In the genomic region with DNA sequence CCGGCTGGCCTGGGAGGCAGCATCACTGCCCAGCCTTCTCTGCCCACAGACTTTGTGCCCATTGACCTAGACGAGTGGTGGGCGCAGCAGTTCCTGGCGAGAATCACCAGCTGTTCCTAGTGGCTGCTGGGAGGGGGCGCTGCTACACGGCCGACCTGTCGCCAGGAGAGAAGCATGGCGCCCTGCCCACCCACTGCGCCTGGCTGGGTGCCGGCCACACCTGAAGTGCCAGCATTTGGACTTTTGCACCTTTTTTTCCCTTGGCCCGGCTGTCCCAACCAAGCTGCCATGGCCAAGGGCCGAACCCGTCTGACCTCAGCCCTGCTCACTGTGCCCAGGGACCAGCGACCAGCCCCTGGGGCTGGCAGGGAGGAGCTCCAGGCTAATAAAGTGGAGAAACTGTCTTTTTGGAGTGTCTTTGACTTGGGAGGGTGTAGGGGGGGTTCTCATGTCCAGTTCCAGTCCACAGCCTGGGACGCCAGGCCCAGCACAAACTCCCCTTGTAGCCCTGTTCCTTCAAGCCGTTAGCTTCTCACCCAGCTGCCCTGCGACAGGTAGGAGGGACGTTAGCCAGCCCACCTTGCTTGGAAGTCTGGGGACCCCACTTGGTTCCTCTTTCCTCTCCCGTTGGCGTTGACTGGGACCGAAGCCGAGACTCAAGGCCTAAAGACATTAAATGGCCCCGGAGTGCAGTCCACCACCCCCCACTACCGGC, we compare ENCODE assay signal across 1 cellular context.
TF ChIP-seq lines count a peak whose summit lies in the region.

No MANE protein-coding gene starts in this region.

TF ChIP-seq in HepG2, 621 proteins besides CTCF, POLR2A, EP300 and RAD21 (continued from another document):
- no peak for TF ChIP-seq ZBTB25 (CRISPR knock-in tag; IDR thresholded peaks at IDR 0.05)
- no peak for TF ChIP-seq HOXA7 (CRISPR knock-in tag; IDR thresholded peaks at IDR 0.05)
- TF ChIP-seq KDM3A (CRISPR knock-in tag; IDR thresholded peaks at IDR 0.05; ENCODE audit: low read depth) = no peak
- TF ChIP-seq ETV5 (CRISPR knock-in tag; IDR thresholded peaks at IDR 0.05; ENCODE audit: borderline replicate concordance) = no peak
- TF ChIP-seq, protein P1, sequence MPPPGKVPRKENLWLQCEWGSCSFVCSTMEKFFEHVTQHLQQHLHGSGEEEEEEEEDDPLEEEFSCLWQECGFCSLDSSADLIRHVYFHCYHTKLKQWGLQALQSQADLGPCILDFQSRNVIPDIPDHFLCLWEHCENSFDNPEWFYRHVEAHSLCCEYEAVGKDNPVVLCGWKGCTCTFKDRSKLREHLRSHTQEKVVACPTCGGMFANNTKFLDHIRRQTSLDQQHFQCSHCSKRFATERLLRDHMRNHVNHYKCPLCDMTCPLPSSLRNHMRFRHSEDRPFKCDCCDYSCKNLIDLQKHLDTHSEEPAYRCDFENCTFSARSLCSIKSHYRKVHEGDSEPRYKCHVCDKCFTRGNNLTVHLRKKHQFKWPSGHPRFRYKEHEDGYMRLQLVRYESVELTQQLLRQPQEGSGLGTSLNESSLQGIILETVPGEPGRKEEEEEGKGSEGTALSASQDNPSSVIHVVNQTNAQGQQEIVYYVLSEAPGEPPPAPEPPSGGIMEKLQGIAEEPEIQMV (CRISPR knock-in tag; IDR thresholded peaks at IDR 0.05; ENCODE audit: low read depth) = no peak
- no peak for TF ChIP-seq ETV6 (CRISPR knock-in tag; conservative IDR thresholded peaks at IDR 0.05)
- TF ChIP-seq FOSL2 (CRISPR knock-in tag; IDR thresholded peaks at IDR 0.05) = no peak; the same call in 1 of the 2 replicates
- TF ChIP-seq THAP11 (CRISPR knock-in tag; IDR thresholded peaks at IDR 0.05) = no peak
- 0 out of 2 replicates have a peak, but pooled peaks have one; percentile 46 for TF ChIP-seq ZSCAN25 (CRISPR knock-in tag; IDR thresholded peaks at IDR 0.05)
- TF ChIP-seq ZSCAN20 (CRISPR knock-in tag; IDR thresholded peaks at IDR 0.05; ENCODE audit: borderline replicate concordance) = no peak
- no peak for TF ChIP-seq ZNF772 (CRISPR knock-in tag; IDR thresholded peaks at IDR 0.05)
- peak; percentile 83 for TF ChIP-seq YY1 (IDR thresholded peaks at IDR 0.05; ENCODE audit: insufficient read depth, insufficient replicate concordance, low read depth, low read length)
- TF ChIP-seq RBM39 (IDR thresholded peaks at IDR 0.05; ENCODE audit: low read depth, low read length, poor library complexity, severe bottlenecking) = no peak
- TF ChIP-seq ZXDC (CRISPR knock-in tag; IDR thresholded peaks at IDR 0.05) = no peak
- TF ChIP-seq, protein P2, sequence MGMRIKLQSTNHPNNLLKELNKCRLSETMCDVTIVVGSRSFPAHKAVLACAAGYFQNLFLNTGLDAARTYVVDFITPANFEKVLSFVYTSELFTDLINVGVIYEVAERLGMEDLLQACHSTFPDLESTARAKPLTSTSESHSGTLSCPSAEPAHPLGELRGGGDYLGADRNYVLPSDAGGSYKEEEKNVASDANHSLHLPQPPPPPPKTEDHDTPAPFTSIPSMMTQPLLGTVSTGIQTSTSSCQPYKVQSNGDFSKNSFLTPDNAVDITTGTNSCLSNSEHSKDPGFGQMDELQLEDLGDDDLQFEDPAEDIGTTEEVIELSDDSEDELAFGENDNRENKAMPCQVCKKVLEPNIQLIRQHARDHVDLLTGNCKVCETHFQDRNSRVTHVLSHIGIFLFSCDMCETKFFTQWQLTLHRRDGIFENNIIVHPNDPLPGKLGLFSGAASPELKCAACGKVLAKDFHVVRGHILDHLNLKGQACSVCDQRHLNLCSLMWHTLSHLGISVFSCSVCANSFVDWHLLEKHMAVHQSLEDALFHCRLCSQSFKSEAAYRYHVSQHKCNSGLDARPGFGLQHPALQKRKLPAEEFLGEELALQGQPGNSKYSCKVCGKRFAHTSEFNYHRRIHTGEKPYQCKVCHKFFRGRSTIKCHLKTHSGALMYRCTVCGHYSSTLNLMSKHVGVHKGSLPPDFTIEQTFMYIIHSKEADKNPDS (CRISPR knock-in tag; IDR thresholded peaks at IDR 0.05) = no peak
- no peak for TF ChIP-seq ZSCAN9 (CRISPR knock-in tag; IDR thresholded peaks at IDR 0.05; ENCODE audit: borderline replicate concordance)
- TF ChIP-seq FOXO1 (CRISPR knock-in tag; IDR thresholded peaks at IDR 0.05) = no peak
- TF ChIP-seq, protein P3, sequence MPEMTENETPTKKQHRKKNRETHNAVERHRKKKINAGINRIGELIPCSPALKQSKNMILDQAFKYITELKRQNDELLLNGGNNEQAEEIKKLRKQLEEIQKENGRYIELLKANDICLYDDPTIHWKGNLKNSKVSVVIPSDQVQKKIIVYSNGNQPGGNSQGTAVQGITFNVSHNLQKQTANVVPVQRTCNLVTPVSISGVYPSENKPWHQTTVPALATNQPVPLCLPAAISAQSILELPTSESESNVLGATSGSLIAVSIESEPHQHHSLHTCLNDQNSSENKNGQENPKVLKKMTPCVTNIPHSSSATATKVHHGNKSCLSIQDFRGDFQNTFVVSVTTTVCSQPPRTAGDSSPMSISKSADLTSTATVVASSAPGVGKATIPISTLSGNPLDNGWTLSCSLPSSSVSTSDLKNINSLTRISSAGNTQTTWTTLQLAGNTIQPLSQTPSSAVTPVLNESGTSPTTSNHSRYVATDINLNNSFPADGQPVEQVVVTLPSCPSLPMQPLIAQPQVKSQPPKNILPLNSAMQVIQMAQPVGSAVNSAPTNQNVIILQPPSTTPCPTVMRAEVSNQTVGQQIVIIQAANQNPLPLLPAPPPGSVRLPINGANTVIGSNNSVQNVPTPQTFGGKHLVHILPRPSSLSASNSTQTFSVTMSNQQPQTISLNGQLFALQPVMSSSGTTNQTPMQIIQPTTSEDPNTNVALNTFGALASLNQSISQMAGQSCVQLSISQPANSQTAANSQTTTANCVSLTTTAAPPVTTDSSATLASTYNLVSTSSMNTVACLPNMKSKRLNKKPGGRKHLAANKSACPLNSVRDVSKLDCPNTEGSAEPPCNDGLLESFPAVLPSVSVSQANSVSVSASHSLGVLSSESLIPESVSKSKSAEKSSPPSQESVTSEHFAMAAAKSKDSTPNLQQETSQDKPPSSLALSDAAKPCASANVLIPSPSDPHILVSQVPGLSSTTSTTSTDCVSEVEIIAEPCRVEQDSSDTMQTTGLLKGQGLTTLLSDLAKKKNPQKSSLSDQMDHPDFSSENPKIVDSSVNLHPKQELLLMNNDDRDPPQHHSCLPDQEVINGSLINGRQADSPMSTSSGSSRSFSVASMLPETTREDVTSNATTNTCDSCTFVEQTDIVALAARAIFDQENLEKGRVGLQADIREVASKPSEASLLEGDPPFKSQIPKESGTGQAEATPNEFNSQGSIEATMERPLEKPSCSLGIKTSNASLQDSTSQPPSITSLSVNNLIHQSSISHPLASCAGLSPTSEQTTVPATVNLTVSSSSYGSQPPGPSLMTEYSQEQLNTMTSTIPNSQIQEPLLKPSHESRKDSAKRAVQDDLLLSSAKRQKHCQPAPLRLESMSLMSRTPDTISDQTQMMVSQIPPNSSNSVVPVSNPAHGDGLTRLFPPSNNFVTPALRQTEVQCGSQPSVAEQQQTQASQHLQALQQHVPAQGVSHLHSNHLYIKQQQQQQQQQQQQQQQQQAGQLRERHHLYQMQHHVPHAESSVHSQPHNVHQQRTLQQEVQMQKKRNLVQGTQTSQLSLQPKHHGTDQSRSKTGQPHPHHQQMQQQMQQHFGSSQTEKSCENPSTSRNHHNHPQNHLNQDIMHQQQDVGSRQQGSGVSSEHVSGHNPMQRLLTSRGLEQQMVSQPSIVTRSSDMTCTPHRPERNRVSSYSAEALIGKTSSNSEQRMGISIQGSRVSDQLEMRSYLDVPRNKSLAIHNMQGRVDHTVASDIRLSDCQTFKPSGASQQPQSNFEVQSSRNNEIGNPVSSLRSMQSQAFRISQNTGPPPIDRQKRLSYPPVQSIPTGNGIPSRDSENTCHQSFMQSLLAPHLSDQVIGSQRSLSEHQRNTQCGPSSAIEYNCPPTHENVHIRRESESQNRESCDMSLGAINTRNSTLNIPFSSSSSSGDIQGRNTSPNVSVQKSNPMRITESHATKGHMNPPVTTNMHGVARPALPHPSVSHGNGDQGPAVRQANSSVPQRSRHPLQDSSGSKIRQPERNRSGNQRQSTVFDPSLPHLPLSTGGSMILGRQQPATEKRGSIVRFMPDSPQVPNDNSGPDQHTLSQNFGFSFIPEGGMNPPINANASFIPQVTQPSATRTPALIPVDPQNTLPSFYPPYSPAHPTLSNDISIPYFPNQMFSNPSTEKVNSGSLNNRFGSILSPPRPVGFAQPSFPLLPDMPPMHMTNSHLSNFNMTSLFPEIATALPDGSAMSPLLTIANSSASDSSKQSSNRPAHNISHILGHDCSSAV (CRISPR knock-in tag; IDR thresholded peaks at IDR 0.05; ENCODE audit: borderline replicate concordance) = no peak
- no peak for TF ChIP-seq KLF15 (CRISPR knock-in tag; IDR thresholded peaks at IDR 0.05; ENCODE audit: borderline replicate concordance)
- no peak for TF ChIP-seq ZFP62 (CRISPR knock-in tag; IDR thresholded peaks at IDR 0.05)
- TF ChIP-seq CENPT (CRISPR knock-in tag; IDR thresholded peaks at IDR 0.05; ENCODE audit: low read depth) = no peak
- TF ChIP-seq AKAP8 (CRISPR knock-in tag; IDR thresholded peaks at IDR 0.05) = peak; percentile 86; the same call in 1 of the 2 replicates
- TF ChIP-seq ZNF710 (CRISPR knock-in tag; IDR thresholded peaks at IDR 0.05; ENCODE audit: borderline replicate concordance) = no peak
- TF ChIP-seq NFYC (CRISPR knock-in tag; IDR thresholded peaks at IDR 0.05) = no peak
- TF ChIP-seq EZH2 (conservative IDR thresholded peaks at IDR 0.05; ENCODE audit: low read depth, low read length) = no peak
- TF ChIP-seq ZSCAN12 (CRISPR knock-in tag; IDR thresholded peaks at IDR 0.05) = no peak
